In genomic region chr1:204376919-204377799, GRCh38 we compare ENCODE assay signal across 1 cellular context.
A peak's percentile ranks its signal among the peaks of the same experiment; 100 is the strongest.
TF ChIP-seq lines count a peak whose summit lies in the region.

No MANE protein-coding gene starts in this region.

TF ChIP-seq in HepG2, 621 proteins besides CTCF, POLR2A, EP300 and RAD21 (continued from another document):
- TF ChIP-seq LCORL (IDR thresholded peaks at IDR 0.05) (no peak), LCORL (CRISPR knock-in tag; IDR thresholded peaks at IDR 0.05) (no peak), ATF5 (CRISPR knock-in tag; IDR thresholded peaks at IDR 0.05; ENCODE audit: low read depth) (no peak), GATAD1 (CRISPR knock-in tag; IDR thresholded peaks at IDR 0.05) (no peak), ZFP41 (CRISPR knock-in tag; IDR thresholded peaks at IDR 0.05; ENCODE audit: borderline replicate concordance) (peak; percentile 57; the same call in 1 of the 2 replicates), U2AF1 (optimal IDR thresholded peaks at IDR 0.05; ENCODE audit: low read depth, low read length) (peak; percentile 8), KDM5B (CRISPR knock-in tag; IDR thresholded peaks at IDR 0.05; ENCODE audit: borderline replicate concordance) (peak; percentile 65), ZFAT (CRISPR knock-in tag; conservative IDR thresholded peaks at IDR 0.05) (no peak), ARNT (IDR thresholded peaks at IDR 0.05) (no peak), ZNF7 (CRISPR knock-in tag; IDR thresholded peaks at IDR 0.05) (no peak), MXD3 (CRISPR knock-in tag; IDR thresholded peaks at IDR 0.05) (0 out of 2 replicates have a peak, but pooled peaks have one; percentile 14), NRL (CRISPR knock-in tag; IDR thresholded peaks at IDR 0.05; ENCODE audit: borderline replicate concordance) (0 out of 2 replicates have a peak, but pooled peaks have one; percentile 16), TEAD3 (CRISPR knock-in tag; optimal IDR thresholded peaks at IDR 0.05; ENCODE audit: borderline replicate concordance) (peak; percentile 40), ZNF773 (CRISPR knock-in tag; IDR thresholded peaks at IDR 0.05; ENCODE audit: borderline replicate concordance) (no peak), KDM6A (CRISPR knock-in tag; IDR thresholded peaks at IDR 0.05; ENCODE audit: low read depth) (no peak), RARA (CRISPR knock-in tag; IDR thresholded peaks at IDR 0.05) (0 out of 2 replicates have a peak, but pooled peaks have one; percentile 20), ZNF552 (CRISPR knock-in tag; IDR thresholded peaks at IDR 0.05; ENCODE audit: borderline replicate concordance) (no peak), MTERF4 (CRISPR knock-in tag; IDR thresholded peaks at IDR 0.05) (0 out of 2 replicates have a peak, but pooled peaks have one; percentile 5), ADNP (CRISPR knock-in tag; IDR thresholded peaks at IDR 0.05) (no peak), SRF (IDR thresholded peaks at IDR 0.05; ENCODE audit: low read depth, low read length) (no peak), TSC22D2 (CRISPR knock-in tag; IDR thresholded peaks at IDR 0.05; ENCODE audit: borderline replicate concordance) (0 out of 2 replicates have a peak, but pooled peaks have one; percentile 6), ZNF775 (CRISPR knock-in tag; IDR thresholded peaks at IDR 0.05; ENCODE audit: borderline replicate concordance) (no peak), ZNF180 (CRISPR knock-in tag; IDR thresholded peaks at IDR 0.05; ENCODE audit: borderline replicate concordance, low read depth) (no peak), SSRP1 (CRISPR knock-in tag; IDR thresholded peaks at IDR 0.05) (no peak), MIXL1 (CRISPR knock-in tag; IDR thresholded peaks at IDR 0.05) (no peak), MBD4 (IDR thresholded peaks at IDR 0.05; ENCODE audit: borderline replicate concordance, low read length) (no peak), BHLHE40 (IDR thresholded peaks at IDR 0.05; ENCODE audit: low read length) (0 out of 2 replicates have a peak, but pooled peaks have one; percentile 42), NCOA1 (CRISPR knock-in tag; IDR thresholded peaks at IDR 0.05) (no peak)
- TF ChIP-seq, protein P1, sequence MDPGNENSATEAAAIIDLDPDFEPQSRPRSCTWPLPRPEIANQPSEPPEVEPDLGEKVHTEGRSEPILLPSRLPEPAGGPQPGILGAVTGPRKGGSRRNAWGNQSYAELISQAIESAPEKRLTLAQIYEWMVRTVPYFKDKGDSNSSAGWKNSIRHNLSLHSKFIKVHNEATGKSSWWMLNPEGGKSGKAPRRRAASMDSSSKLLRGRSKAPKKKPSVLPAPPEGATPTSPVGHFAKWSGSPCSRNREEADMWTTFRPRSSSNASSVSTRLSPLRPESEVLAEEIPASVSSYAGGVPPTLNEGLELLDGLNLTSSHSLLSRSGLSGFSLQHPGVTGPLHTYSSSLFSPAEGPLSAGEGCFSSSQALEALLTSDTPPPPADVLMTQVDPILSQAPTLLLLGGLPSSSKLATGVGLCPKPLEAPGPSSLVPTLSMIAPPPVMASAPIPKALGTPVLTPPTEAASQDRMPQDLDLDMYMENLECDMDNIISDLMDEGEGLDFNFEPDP (CRISPR knock-in tag; conservative IDR thresholded peaks at IDR 0.05): no peak
- TF ChIP-seq, protein P2, sequence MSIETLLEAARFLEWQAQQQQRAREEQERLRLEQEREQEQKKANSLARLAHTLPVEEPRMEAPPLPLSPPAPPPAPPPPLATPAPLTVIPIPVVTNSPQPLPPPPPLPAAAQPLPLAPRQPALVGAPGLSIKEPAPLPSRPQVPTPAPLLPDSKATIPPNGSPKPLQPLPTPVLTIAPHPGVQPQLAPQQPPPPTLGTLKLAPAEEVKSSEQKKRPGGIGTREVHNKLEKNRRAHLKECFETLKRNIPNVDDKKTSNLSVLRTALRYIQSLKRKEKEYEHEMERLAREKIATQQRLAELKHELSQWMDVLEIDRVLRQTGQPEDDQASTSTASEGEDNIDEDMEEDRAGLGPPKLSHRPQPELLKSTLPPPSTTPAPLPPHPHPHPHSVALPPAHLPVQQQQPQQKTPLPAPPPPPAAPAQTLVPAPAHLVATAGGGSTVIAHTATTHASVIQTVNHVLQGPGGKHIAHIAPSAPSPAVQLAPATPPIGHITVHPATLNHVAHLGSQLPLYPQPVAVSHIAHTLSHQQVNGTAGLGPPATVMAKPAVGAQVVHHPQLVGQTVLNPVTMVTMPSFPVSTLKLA (IDR thresholded peaks at IDR 0.05): no peak
